ENCODE assay signal across 10 cellular contexts in the genomic region with DNA sequence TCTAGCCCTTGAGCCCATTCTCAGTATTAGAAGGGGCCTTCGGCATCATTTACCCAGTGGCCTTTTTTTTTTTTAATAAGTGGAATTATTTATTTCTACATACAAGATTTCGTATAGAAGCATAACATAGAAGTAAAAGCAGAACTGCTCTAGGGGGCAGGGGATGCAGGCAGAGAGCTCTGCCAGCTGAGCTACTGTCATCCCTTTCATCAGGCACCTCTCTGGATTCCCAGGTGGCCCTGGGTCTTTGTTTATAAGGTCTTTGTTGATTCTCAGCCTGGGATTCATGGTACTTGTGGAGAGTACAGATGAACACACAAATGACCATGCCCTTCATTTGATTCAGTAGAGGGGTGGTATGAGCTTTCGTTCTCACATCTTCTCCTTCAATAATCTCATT.
DNase-seq lines count a peak whose midpoint lies in the region; ATAC-seq and TF ChIP-seq lines count a peak whose summit lies in the region.
"Had no signal": no experiment of that assay in that cellular context is flagged by ENCODE, and none has a peak within 500 bp of the region (broad histone marks: within the 10 kb centered on the region; RNA-seq: fewer than 3 reads in every experiment).

No MANE protein-coding gene starts in this region.

- peak overlapping the region; percentile 69 to 86 for H3K4me3 Mint-ChIP-seq in CD14-positive monocyte
- H3K4me3 Mint-ChIP-seq in dendritic cell treated with granulocyte-macrophage colony-stimulating factor and Interleukin-4, amounts not matched to agents 40 ng/mL and 50 ng/mL, for 4 days: peak overlapping the region; percentile 43
- no peak overlapping the region for H3K4me3 Mint-ChIP-seq in Calu3 (ENCODE audit: low read depth, unreplicated experiment)
- H3K4me3 Mint-ChIP-seq in effector memory CD8-positive, alpha-beta T cell: no peak overlapping the region

- DNase-seq in CD14-positive monocyte (ENCODE audit: low spot score): no peak
- peak; percentile 74 for DNase-seq in NCI-H146 (lab: John Stamatoyannopoulos, UW)
- DNase-seq in occipital lobe (lab: John Stamatoyannopoulos, UW): no peak
- no peak for DNase-seq in KBM-7
- DNase-seq in Calu3: no peak
- DNase-seq in effector memory CD8-positive, alpha-beta T cell: no peak
- DNase-seq: NCI-H1105 had no signal

- no peak for ATAC-seq in effector memory CD8-positive, alpha-beta T cell (replicated peaks)

- no peaks in the 10 kb centered on the region for H3K36me3 ChIP-seq in neutrophil
- H3K36me3 ChIP-seq: HAP-1 had no signal

- intact Hi-C loops in CD14-positive monocyte (cut with micrococcal nuclease): loop anchor here in 1 of 2 donors (5.0 kb wide), 2 partner anchors 39 to 41 kb away; no protein-coding TSS in a partner anchor
- intact Hi-C loops in dendritic cell treated with granulocyte-macrophage colony-stimulating factor and Interleukin-4, amounts not matched to agents 40 ng/mL and 50 ng/mL, for 4 days (cut with micrococcal nuclease): loop anchor here (1.0 to 2.0 kb wide), 2 partner anchors 11 to 66 kb away; a partner anchor contains a TSS
- intact Hi-C loops in Calu3 (cut with micrococcal nuclease; ENCODE audit: unreplicated experiment): no loop called here

- peaks cover 38 to 53% of the 10 kb centered on the region in 2 experiments for H3K4me1 ChIP-seq in neutrophil (ENCODE audit: control insufficient read depth in 1 of 2, insufficient read depth in 1 of 2, low read depth in 1 of 2, low read length in 1 of 2)

- H3K4me1 Mint-ChIP-seq in CD14-positive monocyte (peaks cover 92% of the 10 kb centered on the region), Calu3 (ENCODE audit: low read depth, unreplicated experiment) (peaks cover 23% of the 10 kb centered on the region)
- H3K4me1 Mint-ChIP-seq in dendritic cell treated with granulocyte-macrophage colony-stimulating factor and Interleukin-4, amounts not matched to agents 40 ng/mL and 50 ng/mL, for 4 days (ENCODE audit: low read depth): peaks cover 89% of the 10 kb centered on the region
- H3K4me1 Mint-ChIP-seq in effector memory CD8-positive, alpha-beta T cell (ENCODE audit: low read depth in 2 of 2): peaks cover 2 to 3% of the 10 kb centered on the region in 2 donors

- CTCF ChIA-PET in Calu3 (lab: Charles Lee): interaction anchor here (0.7 to 1.3 kb wide), 2 partner anchors 68 to 83 kb away, joined by 3 read pairs; no protein-coding TSS in a partner anchor

- H3K27ac Mint-ChIP-seq in CD14-positive monocyte (peak overlapping the region; percentile 93 to 98 (median 96)), Calu3 (ENCODE audit: unreplicated experiment) (no peak overlapping the region)
- H3K27ac Mint-ChIP-seq in dendritic cell treated with granulocyte-macrophage colony-stimulating factor and Interleukin-4, amounts not matched to agents 40 ng/mL and 50 ng/mL, for 4 days: peak overlapping the region; percentile 98
- no peak overlapping the region for H3K27ac Mint-ChIP-seq in effector memory CD8-positive, alpha-beta T cell

- no peaks in the 10 kb centered on the region for H3K9me3 ChIP-seq in neutrophil
- H3K9me3 ChIP-seq: HAP-1 had no signal

- peaks cover 0 to 1% (median 0%) of the 10 kb centered on the region in 3 donors for H3K27me3 Mint-ChIP-seq in CD14-positive monocyte (ENCODE audit: low read depth in 3 of 3)
- no peaks in the 10 kb centered on the region for H3K27me3 Mint-ChIP-seq in dendritic cell treated with granulocyte-macrophage colony-stimulating factor and Interleukin-4, amounts not matched to agents 40 ng/mL and 50 ng/mL, for 4 days
- H3K27me3 Mint-ChIP-seq in Calu3 (ENCODE audit: unreplicated experiment): no peaks in the 10 kb centered on the region
- peaks cover 9 to 25% of the 10 kb centered on the region in 2 donors for H3K27me3 Mint-ChIP-seq in effector memory CD8-positive, alpha-beta T cell

- H3K9me3 Mint-ChIP-seq in CD14-positive monocyte (no peaks in the 10 kb centered on the region), Calu3 (ENCODE audit: low read depth, unreplicated experiment) (no peaks in the 10 kb centered on the region)
- no peaks in the 10 kb centered on the region for H3K9me3 Mint-ChIP-seq in dendritic cell treated with granulocyte-macrophage colony-stimulating factor and Interleukin-4, amounts not matched to agents 40 ng/mL and 50 ng/mL, for 4 days
- H3K9me3 Mint-ChIP-seq in effector memory CD8-positive, alpha-beta T cell: no peaks in the 10 kb centered on the region

- peak overlapping the region; percentile 52 to 53 for H3K4me3 ChIP-seq in neutrophil (ENCODE audit: low read depth in 1 of 2, low read length in 1 of 2)
- H3K4me3 ChIP-seq: HAP-1 had no signal

- H3K27me3 ChIP-seq in neutrophil: no peaks in the 10 kb centered on the region

- peak overlapping the region; percentile 93 for H3K27ac ChIP-seq in neutrophil

- BruUV-seq in Calu3 (replicated peaks; lab: Mats Ljungman, UMichigan): no TSS peak

- in situ Hi-C loops in KBM-7 (cut with MboI; ENCODE audit: low pct_unique_long_range_greater_than_20kb, low sequenced_read_pairs): no loop called here

- H3K36me3 Mint-ChIP-seq in CD14-positive monocyte: peaks cover 15 to 16% of the 10 kb centered on the region in 2 donors
- peaks cover 21% of the 10 kb centered on the region for H3K36me3 Mint-ChIP-seq in dendritic cell treated with granulocyte-macrophage colony-stimulating factor and Interleukin-4, amounts not matched to agents 40 ng/mL and 50 ng/mL, for 4 days (ENCODE audit: low read depth)
- no peaks in the 10 kb centered on the region for H3K36me3 Mint-ChIP-seq in Calu3 (ENCODE audit: insufficient read depth, unreplicated experiment)
- H3K36me3 Mint-ChIP-seq in effector memory CD8-positive, alpha-beta T cell (ENCODE audit: insufficient read depth): no peaks in the 10 kb centered on the region

- no peak for TF ChIP-seq CTCF in CD14-positive monocyte (IDR thresholded peaks at IDR 0.05)
- no peak for TF ChIP-seq CTCF in neutrophil (IDR thresholded peaks at IDR 0.05)
- no peak for TF ChIP-seq CTCF in Calu3 (IDR thresholded peaks at IDR 0.05; ENCODE audit: unreplicated experiment)

Comparison
In these comparisons a context has a peak if more than half of its experiments do, and no peak if none do; other contexts are left out.
1. H3K27ac Mint-ChIP-seq: peak in CD14-positive monocyte (7 of 7) and dendritic cell treated with granulocyte-macrophage colony-stimulating factor and Interleukin-4, amounts not matched to agents 40 ng/mL and 50 ng/mL, for 4 days (single experiment); none in Calu3 (single experiment) and effector memory CD8-positive, alpha-beta T cell (0 of 2).
2. H3K4me3 Mint-ChIP-seq: peak in CD14-positive monocyte (2 of 2) and dendritic cell treated with granulocyte-macrophage colony-stimulating factor and Interleukin-4, amounts not matched to agents 40 ng/mL and 50 ng/mL, for 4 days (single experiment); none in Calu3 (single experiment) and effector memory CD8-positive, alpha-beta T cell (0 of 2).